Comparison of ENCODE assay signal across 18 cellular contexts in genomic region chr17:8803531-8804416, GRCh38. TPM values are rescaled to one million over a fixed set of nuclear protein-coding genes. Genes with fewer than 3 reads are reported as not detected.
A peak's percentile ranks its signal among the peaks of the same experiment; 100 is the strongest.
DNase-seq lines count a peak whose midpoint lies in the region; ATAC-seq, FAIRE-seq and TF ChIP-seq lines count a peak whose summit lies in the region.
"Had no signal": no experiment of that assay in that cellular context is flagged by ENCODE, and none has a peak within 500 bp of the region (broad histone marks: within the 10 kb centered on the region; RNA-seq: fewer than 3 reads in every experiment).

No MANE protein-coding gene starts in this region.

- H3K9me1 ChIP-seq in K562 (ENCODE audit: control insufficient read depth, insufficient read depth, low read length), result no peaks in the 10 kb centered on the region

- no peak overlapping the region for H3K4me2 ChIP-seq in K562 (ENCODE audit: insufficient read depth, low read length)

- TF ChIP-seq POLR2A in K562 (conservative IDR thresholded peaks at IDR 0.05), result no peak

- H3K9ac ChIP-seq in K562 (ENCODE audit: insufficient read depth in 1 of 2, low read depth in 2 of 2, low read length in 2 of 2), result no peak overlapping the region

- H3K36me3 ChIP-seq in K562 (ENCODE audit: control insufficient read depth, insufficient read depth, low read length), result no peaks in the 10 kb centered on the region
- H3K36me3 ChIP-seq: BE2C, Peyer's patch, upper lobe of right lung had no signal

- DNase-seq in activated CD8-positive, alpha-beta memory T cell treated with anti-CD3 and anti-CD28 coated beads for 24 hours, result peak; percentile 42
- no peak for DNase-seq in activated CD8-positive, alpha-beta memory T cell treated with anti-CD3 and anti-CD28 coated beads, Interleukin-2, amount 50 U/mL, for 4 hours
- no peak for DNase-seq in K562 (ENCODE audit: extremely low read depth in 1 of 4, low spot score in 3 of 4)
- no peak for DNase-seq in sciatic nerve (ENCODE audit: low spot score)
- DNase-seq in T-helper 9 cell, result no peak
- no peak for DNase-seq in dedifferentiated amniotic fluid mesenchymal stem cell (ENCODE audit: extremely low spot score)
- DNase-seq: activated CD4-positive, alpha-beta memory T cell treated with anti-CD3 and anti-CD28 coated beads for 36 hours; activated gamma-delta T cell treated with Interleukin-2 at 50 U/mL for 16 hours; BE2C; DMS79 treated with DMSO at 0.1 percent for 48 hours; effector memory CD4-positive, alpha-beta T cell; foreskin melanocyte; Peyer's patch; upper lobe of right lung had no signal

- 0 out of 2 replicates have a peak, but pooled peaks have one; percentile 2 for TF ChIP-seq RAD21 in Ishikawa (IDR thresholded peaks at IDR 0.05; ENCODE audit: low read depth)
- peak; percentile 21 to 29; a peak in 1 of 4 replicates for TF ChIP-seq RAD21 in K562 (CRISPR knock-in tag; conservative IDR thresholded peaks at IDR 0.05 in 1 of 2, IDR thresholded peaks at IDR 0.05 in 1 of 2)

- TF ChIP-seq CTCF in K562 (IDR thresholded peaks at IDR 0.05 in 2 of 3, conservative IDR thresholded peaks at IDR 0.05 in 1 of 3; ENCODE audit: insufficient read depth in 2 of 3, low read depth in 1 of 3, low read length in 3 of 3), result peak; percentile 23 to 34 (median 23); a peak in 2 of 6 replicates

- TF ChIP-seq EP300 in Ishikawa (IDR thresholded peaks at IDR 0.05; ENCODE audit: borderline replicate concordance) (no peak), K562 (IDR thresholded peaks at IDR 0.05; ENCODE audit: low read length) (no peak)

- in situ Hi-C loops in K562 (cut with MboI), result no loop called here

- no peak overlapping the region for H3K27ac ChIP-seq in K562 (ENCODE audit: extremely low read depth, low read depth, low read length)
- H3K27ac ChIP-seq: Peyer's patch, upper lobe of right lung had no signal

- no peaks in the 10 kb centered on the region for H3K79me2 ChIP-seq in K562 (ENCODE audit: control insufficient read depth, insufficient read depth, low read length)

- ATAC-seq in K562, result no peak
- peak; percentile 13 for ATAC-seq in sciatic nerve
- ATAC-seq in GM19328 (IDR thresholded peaks at IDR 0.05; ENCODE audit: unreplicated experiment), result no peak
- ATAC-seq: upper lobe of right lung had no signal

- no peaks in the 10 kb centered on the region for H3K9me3 ChIP-seq in K562 (replicated peaks; ENCODE audit: control insufficient read depth, insufficient read depth, low read depth, low read length)
- H3K9me3 ChIP-seq: BE2C, Peyer's patch, upper lobe of right lung had no signal

- CTCF ChIA-PET in K562 (lab: Yijun Ruan, JAX; ENCODE audit: low intra/inter-chr PET ratio), result no interaction called here

- H3K27me3 ChIP-seq in K562 (ENCODE audit: control insufficient read depth in 2 of 2, insufficient read depth in 2 of 2, low read length in 2 of 2), result peaks cover 0 to 17% of the 10 kb centered on the region in 2 experiments; a peak in 1 of 5 replicates
- H3K27me3 ChIP-seq: BE2C, Peyer's patch had no signal

- H2AFZ ChIP-seq in K562 (ENCODE audit: low read depth, low read length), result no peak overlapping the region

- POLR2A ChIA-PET in K562 (lab: Yijun Ruan, JAX), result interaction anchor here (0.7 kb wide), 1 partner anchor 29 kb away, joined by 3 read pairs; no protein-coding TSS in a partner anchor

- no peak for FAIRE-seq in K562 (lab: Jason Lieb, UNC)
- FAIRE-seq: islet of Langerhans had no signal

- BruUV-seq in K562 (replicated peaks; lab: Mats Ljungman, UMichigan), result no TSS peak

- intact Hi-C loops in K562 (cut with micrococcal nuclease) (no loop called here), sciatic nerve (cut with DNase I) (no loop called here)

- peaks cover 0 to 7% of the 10 kb centered on the region in 2 experiments; a peak in 2 of 5 replicates for H3K4me1 ChIP-seq in K562 (replicated peaks in 1 of 2; ENCODE audit: control insufficient read depth in 2 of 2, insufficient read depth in 2 of 2, low read length in 2 of 2)
- H3K4me1 ChIP-seq: BE2C, upper lobe of right lung had no signal

- no peaks in the 10 kb centered on the region for H4K20me1 ChIP-seq in K562 (replicated peaks; ENCODE audit: control insufficient read depth, insufficient read depth, low read length)

- H3K4me3 ChIP-seq in K562, result no peak overlapping the region
- H3K4me3 ChIP-seq: Peyer's patch, upper lobe of right lung had no signal

- WGBS in K562 (ENCODE audit: insufficient coverage, low coverage, missing lambda C conversion rate), result 4% methylated on average over 14 of the region's 19 CpGs

TF ChIP-seq in Ishikawa, 13 proteins besides CTCF, POLR2A, EP300 and RAD21 (continues in another document):
- TF ChIP-seq TAF1 (IDR thresholded peaks at IDR 0.05; ENCODE audit: low read depth), result no peak

TF ChIP-seq in K562, 482 proteins besides CTCF, POLR2A, EP300 and RAD21 (continues in another document):
- TF ChIP-seq RCOR1 (IDR thresholded peaks at IDR 0.05; ENCODE audit: borderline replicate concordance in 1 of 2, low read depth in 2 of 2, low read length in 2 of 2), result no peak
- TF ChIP-seq E2F3 (CRISPR knock-in tag; IDR thresholded peaks at IDR 0.05), result no peak
- TF ChIP-seq TCF15 (CRISPR knock-in tag; IDR thresholded peaks at IDR 0.05), result no peak

RNA-seq across cellular contexts. Expression of gene MFSD6L, which starts 4.6 kb away (rescaled TPM):
- not detected in 2 replicates for total RNA-seq in K562 (2011; cell fraction: chromatin; rRNA removed; ENCODE audit: low replicate concordance)
- not detected in 2 replicates for total RNA-seq in K562 (2011; cell fraction: nucleolus; rRNA removed)
- not detected in 2 replicates for total RNA-seq in K562 (2011; cell fraction: nucleoplasm; rRNA removed)
- total RNA-seq in K562 (2014; rRNA removed) (not detected in 2 replicates), K562 (2014; rRNA removed; fragmentation: Illumina TruSeq; extraction: Trizol) (not detected in 2 replicates), K562 (2015; rRNA removed; fragmentation: Illumina TruSeq; extraction: Trizol) (not detected in 2 replicates), K562 (2021) (not detected in 2 replicates), sciatic nerve (not detected)
- polyA plus RNA-seq in K562 (2011; rRNA removed) (not detected in 2 replicates), K562 (2014; fragmentation: Illumina TruSeq; extraction: Trizol) (not detected in 2 replicates), K562 (2014; fragmentation: Nextera tagmentation; extraction: Ambion mirVana) (not detected), K562 (2014; rRNA removed) (not detected in 2 replicates)
- not detected in 2 replicates for polyA plus RNA-seq in K562 (2011; cell fraction: cytosol; rRNA removed)
- polyA plus RNA-seq in K562 (2011; cell fraction: nucleus; rRNA removed), result not detected in 2 replicates
- polyA plus RNA-seq in K562 (2012), result not detected in 2 replicates
- not detected in 2 replicates for polyA minus RNA-seq in K562 (2011; rRNA and poly(A)+ RNA removed)
- polyA minus RNA-seq in K562 (2011; cell fraction: cytosol; rRNA and poly(A)+ RNA removed), result not detected in 2 replicates
- not detected in 2 replicates for polyA minus RNA-seq in K562 (2011; cell fraction: nucleus; rRNA and poly(A)+ RNA removed)
- total RNA-seq: activated CD4-positive, alpha-beta memory T cell treated with anti-CD3 and anti-CD28 coated beads for 36 hours had no signal

RNA-seq across cellular contexts. Expression of gene SPDYE4, which starts 45.4 kb away (rescaled TPM):
- total RNA-seq in K562 (2011; cell fraction: chromatin; rRNA removed; ENCODE audit: low replicate concordance), result not detected in 2 replicates
- not detected in 2 replicates for total RNA-seq in K562 (2011; cell fraction: nucleolus; rRNA removed)
- not detected in 2 replicates for total RNA-seq in K562 (2011; cell fraction: nucleoplasm; rRNA removed)
- total RNA-seq in K562 (2014; rRNA removed) (not detected in 2 replicates), K562 (2014; rRNA removed; fragmentation: Illumina TruSeq; extraction: Trizol) (not detected in 2 replicates), K562 (2015; rRNA removed; fragmentation: Illumina TruSeq; extraction: Trizol) (not detected in 2 replicates), K562 (2021) (not detected in 2 replicates), sciatic nerve (not detected)
- polyA plus RNA-seq in K562 (2011; rRNA removed) (not detected in 2 replicates), K562 (2014; fragmentation: Illumina TruSeq; extraction: Trizol) (not detected in 2 replicates), K562 (2014; fragmentation: Nextera tagmentation; extraction: Ambion mirVana) (not detected), K562 (2014; rRNA removed) (not detected in 2 replicates)
- not detected in 2 replicates for polyA plus RNA-seq in K562 (2011; cell fraction: cytosol; rRNA removed)
- not detected in 2 replicates for polyA plus RNA-seq in K562 (2011; cell fraction: nucleus; rRNA removed)
- not detected in 2 replicates for polyA plus RNA-seq in K562 (2012)
- polyA minus RNA-seq in K562 (2011; rRNA and poly(A)+ RNA removed), result not detected in 2 replicates
- polyA minus RNA-seq in K562 (2011; cell fraction: cytosol; rRNA and poly(A)+ RNA removed), result not detected in 2 replicates
- polyA minus RNA-seq in K562 (2011; cell fraction: nucleus; rRNA and poly(A)+ RNA removed), result not detected in 2 replicates
- total RNA-seq: activated CD4-positive, alpha-beta memory T cell treated with anti-CD3 and anti-CD28 coated beads for 36 hours; Peyer's patch; posterior vena cava; upper lobe of right lung had no signal

RNA-seq across cellular contexts. Expression of gene CCDC42, which starts 59.1 kb away (rescaled TPM):
- not detected in 2 replicates for total RNA-seq in K562 (2011; cell fraction: chromatin; rRNA removed; ENCODE audit: low replicate concordance)
- total RNA-seq in K562 (2011; cell fraction: nucleolus; rRNA removed), result not detected in 2 replicates
- not detected in 2 replicates for total RNA-seq in K562 (2011; cell fraction: nucleoplasm; rRNA removed)
- total RNA-seq in K562 (2014; rRNA removed), result not detected in 2 replicates
- total RNA-seq in K562 (2014; rRNA removed; fragmentation: Illumina TruSeq; extraction: Trizol), result not detected in 2 replicates
- not detected in 2 replicates for total RNA-seq in K562 (2015; rRNA removed; fragmentation: Illumina TruSeq; extraction: Trizol)
- not detected in 2 replicates for total RNA-seq in K562 (2021)
- polyA plus RNA-seq in K562 (2011; rRNA removed), result not detected in 2 replicates
- polyA plus RNA-seq in K562 (2011; cell fraction: cytosol; rRNA removed), result 0.04 TPM in 1 of 2 replicates, not detected in the other
- polyA plus RNA-seq in K562 (2011; cell fraction: nucleus; rRNA removed), result not detected in 2 replicates
- not detected in 2 replicates for polyA plus RNA-seq in K562 (2012)
- polyA plus RNA-seq in K562 (2014; fragmentation: Illumina TruSeq; extraction: Trizol), result not detected in 2 replicates
- polyA plus RNA-seq in K562 (2014; fragmentation: Nextera tagmentation; extraction: Ambion mirVana), result not detected
- polyA plus RNA-seq in K562 (2014; rRNA removed), result not detected in 2 replicates
- not detected in 2 replicates for polyA minus RNA-seq in K562 (2011; rRNA and poly(A)+ RNA removed)
- not detected in 2 replicates for polyA minus RNA-seq in K562 (2011; cell fraction: cytosol; rRNA and poly(A)+ RNA removed)
- polyA minus RNA-seq in K562 (2011; cell fraction: nucleus; rRNA and poly(A)+ RNA removed), result not detected in 2 replicates
- not detected for total RNA-seq in sciatic nerve
- total RNA-seq: Peyer's patch, posterior vena cava, upper lobe of right lung had no signal
